1 cellular context compared by ENCODE assay signal in the genomic region with DNA sequence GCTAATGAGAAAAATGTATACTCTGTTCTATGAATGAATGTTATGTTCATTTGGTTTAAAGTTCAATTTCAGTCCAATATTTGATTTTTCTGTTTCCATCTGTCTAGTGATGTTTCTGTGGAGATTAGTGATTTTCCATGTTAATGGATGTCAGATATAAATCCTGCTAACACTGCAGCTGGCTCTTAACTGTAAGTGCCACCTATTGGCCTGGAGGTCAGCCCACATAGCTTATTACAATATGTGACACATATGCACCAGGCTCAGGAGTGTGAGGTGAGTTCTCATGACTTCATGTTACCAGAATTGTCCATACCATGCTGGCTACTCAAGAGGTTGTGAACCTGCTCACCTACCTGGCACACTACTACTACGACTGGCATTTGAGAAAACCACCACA.
TF ChIP-seq lines count a peak whose summit lies in the region.

No MANE protein-coding gene starts in this region.

TF ChIP-seq in WTC11, 78 proteins besides CTCF, POLR2A, EP300 and RAD21 (continued from another document):
- TF ChIP-seq, protein P1, sequence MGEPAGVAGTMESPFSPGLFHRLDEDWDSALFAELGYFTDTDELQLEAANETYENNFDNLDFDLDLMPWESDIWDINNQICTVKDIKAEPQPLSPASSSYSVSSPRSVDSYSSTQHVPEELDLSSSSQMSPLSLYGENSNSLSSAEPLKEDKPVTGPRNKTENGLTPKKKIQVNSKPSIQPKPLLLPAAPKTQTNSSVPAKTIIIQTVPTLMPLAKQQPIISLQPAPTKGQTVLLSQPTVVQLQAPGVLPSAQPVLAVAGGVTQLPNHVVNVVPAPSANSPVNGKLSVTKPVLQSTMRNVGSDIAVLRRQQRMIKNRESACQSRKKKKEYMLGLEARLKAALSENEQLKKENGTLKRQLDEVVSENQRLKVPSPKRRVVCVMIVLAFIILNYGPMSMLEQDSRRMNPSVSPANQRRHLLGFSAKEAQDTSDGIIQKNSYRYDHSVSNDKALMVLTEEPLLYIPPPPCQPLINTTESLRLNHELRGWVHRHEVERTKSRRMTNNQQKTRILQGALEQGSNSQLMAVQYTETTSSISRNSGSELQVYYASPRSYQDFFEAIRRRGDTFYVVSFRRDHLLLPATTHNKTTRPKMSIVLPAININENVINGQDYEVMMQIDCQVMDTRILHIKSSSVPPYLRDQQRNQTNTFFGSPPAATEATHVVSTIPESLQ (CRISPR knock-in tag; IDR thresholded peaks at IDR 0.05) = no peak
- TF ChIP-seq JUN (CRISPR knock-in tag; IDR thresholded peaks at IDR 0.05) = no peak
- no peak for TF ChIP-seq TP53 (CRISPR knock-in tag; IDR thresholded peaks at IDR 0.05)
- TF ChIP-seq, protein P2, sequence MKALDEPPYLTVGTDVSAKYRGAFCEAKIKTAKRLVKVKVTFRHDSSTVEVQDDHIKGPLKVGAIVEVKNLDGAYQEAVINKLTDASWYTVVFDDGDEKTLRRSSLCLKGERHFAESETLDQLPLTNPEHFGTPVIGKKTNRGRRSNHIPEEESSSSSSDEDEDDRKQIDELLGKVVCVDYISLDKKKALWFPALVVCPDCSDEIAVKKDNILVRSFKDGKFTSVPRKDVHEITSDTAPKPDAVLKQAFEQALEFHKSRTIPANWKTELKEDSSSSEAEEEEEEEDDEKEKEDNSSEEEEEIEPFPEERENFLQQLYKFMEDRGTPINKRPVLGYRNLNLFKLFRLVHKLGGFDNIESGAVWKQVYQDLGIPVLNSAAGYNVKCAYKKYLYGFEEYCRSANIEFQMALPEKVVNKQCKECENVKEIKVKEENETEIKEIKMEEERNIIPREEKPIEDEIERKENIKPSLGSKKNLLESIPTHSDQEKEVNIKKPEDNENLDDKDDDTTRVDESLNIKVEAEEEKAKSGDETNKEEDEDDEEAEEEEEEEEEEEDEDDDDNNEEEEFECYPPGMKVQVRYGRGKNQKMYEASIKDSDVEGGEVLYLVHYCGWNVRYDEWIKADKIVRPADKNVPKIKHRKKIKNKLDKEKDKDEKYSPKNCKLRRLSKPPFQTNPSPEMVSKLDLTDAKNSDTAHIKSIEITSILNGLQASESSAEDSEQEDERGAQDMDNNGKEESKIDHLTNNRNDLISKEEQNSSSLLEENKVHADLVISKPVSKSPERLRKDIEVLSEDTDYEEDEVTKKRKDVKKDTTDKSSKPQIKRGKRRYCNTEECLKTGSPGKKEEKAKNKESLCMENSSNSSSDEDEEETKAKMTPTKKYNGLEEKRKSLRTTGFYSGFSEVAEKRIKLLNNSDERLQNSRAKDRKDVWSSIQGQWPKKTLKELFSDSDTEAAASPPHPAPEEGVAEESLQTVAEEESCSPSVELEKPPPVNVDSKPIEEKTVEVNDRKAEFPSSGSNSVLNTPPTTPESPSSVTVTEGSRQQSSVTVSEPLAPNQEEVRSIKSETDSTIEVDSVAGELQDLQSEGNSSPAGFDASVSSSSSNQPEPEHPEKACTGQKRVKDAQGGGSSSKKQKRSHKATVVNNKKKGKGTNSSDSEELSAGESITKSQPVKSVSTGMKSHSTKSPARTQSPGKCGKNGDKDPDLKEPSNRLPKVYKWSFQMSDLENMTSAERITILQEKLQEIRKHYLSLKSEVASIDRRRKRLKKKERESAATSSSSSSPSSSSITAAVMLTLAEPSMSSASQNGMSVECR (CRISPR knock-in tag; IDR thresholded peaks at IDR 0.05; ENCODE audit: borderline replicate concordance) = no peak
- TF ChIP-seq, protein P3, sequence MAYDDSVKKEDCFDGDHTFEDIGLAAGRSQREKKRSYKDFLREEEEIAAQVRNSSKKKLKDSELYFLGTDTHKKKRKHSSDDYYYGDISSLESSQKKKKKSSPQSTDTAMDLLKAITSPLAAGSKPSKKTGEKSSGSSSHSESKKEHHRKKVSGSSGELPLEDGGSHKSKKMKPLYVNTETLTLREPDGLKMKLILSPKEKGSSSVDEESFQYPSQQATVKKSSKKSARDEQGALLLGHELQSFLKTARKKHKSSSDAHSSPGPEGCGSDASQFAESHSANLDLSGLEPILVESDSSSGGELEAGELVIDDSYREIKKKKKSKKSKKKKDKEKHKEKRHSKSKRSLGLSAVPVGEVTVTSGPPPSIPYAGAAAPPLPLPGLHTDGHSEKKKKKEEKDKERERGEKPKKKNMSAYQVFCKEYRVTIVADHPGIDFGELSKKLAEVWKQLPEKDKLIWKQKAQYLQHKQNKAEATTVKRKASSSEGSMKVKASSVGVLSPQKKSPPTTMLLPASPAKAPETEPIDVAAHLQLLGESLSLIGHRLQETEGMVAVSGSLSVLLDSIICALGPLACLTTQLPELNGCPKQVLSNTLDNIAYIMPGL (CRISPR knock-in tag; IDR thresholded peaks at IDR 0.05) = no peak
- TF ChIP-seq, protein P4, sequence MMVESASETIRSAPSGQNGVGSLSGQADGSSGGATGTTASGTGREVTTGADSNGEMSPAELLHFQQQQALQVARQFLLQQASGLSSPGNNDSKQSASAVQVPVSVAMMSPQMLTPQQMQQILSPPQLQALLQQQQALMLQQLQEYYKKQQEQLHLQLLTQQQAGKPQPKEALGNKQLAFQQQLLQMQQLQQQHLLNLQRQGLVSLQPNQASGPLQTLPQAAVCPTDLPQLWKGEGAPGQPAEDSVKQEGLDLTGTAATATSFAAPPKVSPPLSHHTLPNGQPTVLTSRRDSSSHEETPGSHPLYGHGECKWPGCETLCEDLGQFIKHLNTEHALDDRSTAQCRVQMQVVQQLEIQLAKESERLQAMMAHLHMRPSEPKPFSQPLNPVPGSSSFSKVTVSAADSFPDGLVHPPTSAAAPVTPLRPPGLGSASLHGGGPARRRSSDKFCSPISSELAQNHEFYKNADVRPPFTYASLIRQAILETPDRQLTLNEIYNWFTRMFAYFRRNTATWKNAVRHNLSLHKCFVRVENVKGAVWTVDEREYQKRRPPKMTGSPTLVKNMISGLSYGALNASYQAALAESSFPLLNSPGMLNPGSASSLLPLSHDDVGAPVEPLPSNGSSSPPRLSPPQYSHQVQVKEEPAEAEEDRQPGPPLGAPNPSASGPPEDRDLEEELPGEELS (CRISPR knock-in tag; IDR thresholded peaks at IDR 0.05) = no peak
- TF ChIP-seq TEAD4 (CRISPR knock-in tag; IDR thresholded peaks at IDR 0.05) = no peak
